12 cellular contexts compared by ENCODE assay signal in genomic region chr7:44257213-44257612, GRCh38. TPM values are rescaled to one million over a fixed set of nuclear protein-coding genes. Genes with fewer than 3 reads are reported as not detected.
DNase-seq lines count a peak whose midpoint lies in the region; ATAC-seq, FAIRE-seq and TF ChIP-seq lines count a peak whose summit lies in the region.
"Had no signal": no experiment of that assay in that cellular context is flagged by ENCODE, and none has a peak within 500 bp of the region (broad histone marks: within the 10 kb centered on the region; RNA-seq: fewer than 3 reads in every experiment).

No MANE protein-coding gene starts in this region.

- H3K27ac Mint-ChIP-seq in CD8-positive, alpha-beta memory T cell: peak overlapping the region in 4 of 8 donors; percentile 46 to 91 (median 61)
- H3K27ac Mint-ChIP-seq in endothelial cell (ENCODE audit: unreplicated experiment): no peak overlapping the region

- ATAC-seq in gastrocnemius medialis (no peak), GM18519 (IDR thresholded peaks at IDR 0.05; ENCODE audit: low FRiP score, unreplicated experiment) (no peak), GM19023 (IDR thresholded peaks at IDR 0.05; ENCODE audit: unreplicated experiment) (no peak)

- TF ChIP-seq CTCF in RWPE1 (conservative IDR thresholded peaks at IDR 0.05; ENCODE audit: low read depth): no peak
- TF ChIP-seq CTCF in endothelial cell of umbilical vein (IDR thresholded peaks at IDR 0.05; ENCODE audit: extremely low read depth in 1 of 2, insufficient read depth in 1 of 2, low read depth in 1 of 2, low read length in 2 of 2): no peak
- TF ChIP-seq CTCF in gastrocnemius medialis (IDR thresholded peaks at IDR 0.05 in 4 of 5, conservative IDR thresholded peaks at IDR 0.05 in 1 of 5): no peak
- TF ChIP-seq CTCF in endothelial cell (IDR thresholded peaks at IDR 0.05; ENCODE audit: unreplicated experiment): no peak

- dilution Hi-C loops in endothelial cell of umbilical vein (cut with MboI; ENCODE audit: extremely low pct_ligation_motif_present, low sequenced_read_pairs): no loop called here

- no peaks in the 10 kb centered on the region for H3K27me3 ChIP-seq in CD8-positive, alpha-beta memory T cell (ENCODE audit: insufficient read depth, low read length, poor library complexity, severe bottlenecking)
- no peaks in the 10 kb centered on the region for H3K27me3 ChIP-seq in endothelial cell of umbilical vein (ENCODE audit: control insufficient read depth in 2 of 2, insufficient read depth in 2 of 2, low read length in 2 of 2)
- no peaks in the 10 kb centered on the region for H3K27me3 ChIP-seq in gastrocnemius medialis
- H3K27me3 ChIP-seq: neural progenitor cell had no signal

- H3K27me3 Mint-ChIP-seq in CD8-positive, alpha-beta memory T cell: no peaks in the 10 kb centered on the region
- H3K27me3 Mint-ChIP-seq in endothelial cell (ENCODE audit: unreplicated experiment): peaks cover 10% of the 10 kb centered on the region
- H3K27me3 Mint-ChIP-seq: activated B cell treated with CpG ODN at 0.5 μM for 24 hours had no signal

- H3K9me3 Mint-ChIP-seq in CD8-positive, alpha-beta memory T cell: no peaks in the 10 kb centered on the region
- no peaks in the 10 kb centered on the region for H3K9me3 Mint-ChIP-seq in endothelial cell (ENCODE audit: unreplicated experiment)
- H3K9me3 Mint-ChIP-seq: activated B cell treated with CpG ODN at 0.5 μM for 24 hours had no signal

- peak overlapping the region; percentile 38 for H3K9ac ChIP-seq in endothelial cell of umbilical vein (replicated peaks; ENCODE audit: extremely low read depth, insufficient read depth, low read length)
- H3K9ac ChIP-seq: neural progenitor cell had no signal

- no peak for DNase-seq in CD8-positive, alpha-beta memory T cell
- DNase-seq in RWPE1 (ENCODE audit: low spot score) (no peak), endothelial cell of umbilical vein (ENCODE audit: low read depth, low spot score) (no peak), gastrocnemius medialis (no peak), endothelial cell (ENCODE audit: low spot score) (no peak)
- DNase-seq in stimulated activated CD4-positive, alpha-beta T cell treated with anti-CD3 and anti-CD28 coated beads, Interleukin-2, amount 100 ng/mL, for 48 hours: no peak
- DNase-seq: H9, NCI-H1105 had no signal

- CTCF ChIA-PET in CD8-positive, alpha-beta memory T cell (lab: Charles Lee): no interaction called here
- CTCF ChIA-PET in RWPE1 (lab: Yijun Ruan, JAX): interaction anchor here (0.6 kb wide), 1 partner anchor 43 kb away, joined by 4 read pairs; no protein-coding TSS in a partner anchor
- CTCF ChIA-PET in endothelial cell of umbilical vein (lab: Charles Lee): interaction anchor here (3.4 kb wide), 1 partner anchor 16 kb away, joined by 27 read pairs; no protein-coding TSS in a partner anchor

- no peak for FAIRE-seq in endothelial cell of umbilical vein (lab: Jason Lieb, UNC)

- intact Hi-C loops in endothelial cell of umbilical vein (cut with micrococcal nuclease) (loop anchor here (5.0 kb wide), 3 partner anchors 50 to 315 kb away; partner anchors contain the start of gene DDX56), gastrocnemius medialis (cut with DNase I; ENCODE audit: low total_unique reads) (loop anchor here (2.0 to 5.0 kb wide), 2 partner anchors 16 to 230 kb away; no protein-coding TSS in a partner anchor)

- H3K4me3 ChIP-seq in CD8-positive, alpha-beta memory T cell (ENCODE audit: low read length): no peak overlapping the region
- H3K4me3 ChIP-seq in endothelial cell of umbilical vein (replicated peaks in 1 of 3; ENCODE audit: insufficient read depth in 1 of 3, low read depth in 1 of 3, low read length in 3 of 3) (no peak overlapping the region), gastrocnemius medialis (no peak overlapping the region)
- H3K4me3 ChIP-seq: neural progenitor cell had no signal

- no peak overlapping the region for H3K4me2 ChIP-seq in endothelial cell of umbilical vein (ENCODE audit: insufficient read depth, low read length)
- H3K4me2 ChIP-seq: neural progenitor cell had no signal

- no peak overlapping the region for H2AFZ ChIP-seq in endothelial cell of umbilical vein (ENCODE audit: low read depth, low read length)
- H2AFZ ChIP-seq: neural progenitor cell had no signal

- peaks cover 25% of the 10 kb centered on the region for H3K4me1 ChIP-seq in CD8-positive, alpha-beta memory T cell (ENCODE audit: insufficient read depth, low read length)
- H3K4me1 ChIP-seq in endothelial cell of umbilical vein (ENCODE audit: control insufficient read depth, extremely low read depth, insufficient read depth, low read length) (peaks cover 29% of the 10 kb centered on the region), gastrocnemius medialis (peaks cover 56 to 57% of the 10 kb centered on the region in 2 donors)
- H3K4me1 ChIP-seq: neural progenitor cell had no signal

- TF ChIP-seq POLR2A in endothelial cell of umbilical vein (IDR thresholded peaks at IDR 0.05; ENCODE audit: low read depth, low read length) (no peak), gastrocnemius medialis (IDR thresholded peaks at IDR 0.05) (no peak)

- H3K4me3 Mint-ChIP-seq in CD8-positive, alpha-beta memory T cell: no peak overlapping the region
- H3K4me3 Mint-ChIP-seq in endothelial cell (ENCODE audit: unreplicated experiment): no peak overlapping the region
- H3K4me3 Mint-ChIP-seq: H9, neural progenitor cell had no signal

- H3K79me2 ChIP-seq in endothelial cell of umbilical vein (ENCODE audit: control insufficient read depth, insufficient read depth, low read length): no peaks in the 10 kb centered on the region

- H4K20me1 ChIP-seq in endothelial cell of umbilical vein (replicated peaks; ENCODE audit: control insufficient read depth, extremely low read depth, insufficient read depth, low read length): no peaks in the 10 kb centered on the region

- H3K9me3 ChIP-seq in CD8-positive, alpha-beta memory T cell (ENCODE audit: low read length): no peaks in the 10 kb centered on the region
- H3K9me3 ChIP-seq in endothelial cell of umbilical vein (replicated peaks; ENCODE audit: control insufficient read depth, insufficient read depth, low read length) (no peaks in the 10 kb centered on the region), gastrocnemius medialis (no peaks in the 10 kb centered on the region)

- H3K36me3 ChIP-seq in CD8-positive, alpha-beta memory T cell (ENCODE audit: insufficient read depth, low read length): no peaks in the 10 kb centered on the region
- H3K36me3 ChIP-seq in endothelial cell of umbilical vein (ENCODE audit: control insufficient read depth in 2 of 2, extremely low read depth in 1 of 2, insufficient read depth in 2 of 2, low read length in 2 of 2): no peaks in the 10 kb centered on the region
- no peaks in the 10 kb centered on the region for H3K36me3 ChIP-seq in gastrocnemius medialis
- H3K36me3 ChIP-seq: neural progenitor cell had no signal

- H3K36me3 Mint-ChIP-seq in CD8-positive, alpha-beta memory T cell: no peaks in the 10 kb centered on the region
- H3K36me3 Mint-ChIP-seq in endothelial cell (ENCODE audit: low read depth, unreplicated experiment): no peaks in the 10 kb centered on the region
- H3K36me3 Mint-ChIP-seq: neural progenitor cell had no signal

- BruUV-seq in endothelial cell of umbilical vein (replicated peaks; lab: Mats Ljungman, UMichigan): no TSS peak

- POLR2A ChIA-PET in CD8-positive, alpha-beta memory T cell (lab: Charles Lee): no interaction called here
- POLR2A ChIA-PET in RWPE1 (lab: Yijun Ruan, JAX; ENCODE audit: low non-redundant PET) (no interaction called here), endothelial cell of umbilical vein (lab: Charles Lee) (no interaction called here)

- in situ Hi-C loops in gastrocnemius medialis (cut with MboI; ENCODE audit: low sequenced_read_pairs in 4 of 4): no loop called here

- H3K4me1 Mint-ChIP-seq in CD8-positive, alpha-beta memory T cell: peaks cover 13 to 25% (median 17%) of the 10 kb centered on the region in 3 donors
- peaks cover 4% of the 10 kb centered on the region for H3K4me1 Mint-ChIP-seq in endothelial cell (ENCODE audit: unreplicated experiment)
- H3K4me1 Mint-ChIP-seq: H9 had no signal

- H3K27ac ChIP-seq in CD8-positive, alpha-beta memory T cell (ENCODE audit: low read depth, low read length): peak overlapping the region; percentile 52
- H3K27ac ChIP-seq in RWPE1 (peak overlapping the region; percentile 95), endothelial cell of umbilical vein (ENCODE audit: insufficient read depth, low read depth, low read length) (peak overlapping the region; percentile 86), gastrocnemius medialis (peak overlapping the region; percentile 87 to 99 (median 96))
- H3K27ac ChIP-seq: neural progenitor cell had no signal

- no peaks in the 10 kb centered on the region for H3K9me1 ChIP-seq in endothelial cell of umbilical vein (replicated peaks; ENCODE audit: control insufficient read depth, extremely low read depth, insufficient read depth, low read length)

TF ChIP-seq in endothelial cell of umbilical vein, 7 proteins besides CTCF, POLR2A, EP300 and RAD21:
- TF ChIP-seq FOS (IDR thresholded peaks at IDR 0.05; ENCODE audit: borderline replicate concordance, insufficient read depth, low read length) (no peak), GATA2 (IDR thresholded peaks at IDR 0.05; ENCODE audit: insufficient read depth, insufficient read length, low read depth, low read length) (no peak), MAX (IDR thresholded peaks at IDR 0.05; ENCODE audit: insufficient read depth, insufficient read length) (no peak), JUN (IDR thresholded peaks at IDR 0.05; ENCODE audit: borderline replicate concordance, insufficient read depth, insufficient read length, low read depth) (no peak), EZH2 (IDR thresholded peaks at IDR 0.05; ENCODE audit: borderline replicate concordance, low read depth, low read length, severe bottlenecking) (no peak), MYC (IDR thresholded peaks at IDR 0.05; ENCODE audit: low read depth, low read length) (no peak), POLR2AphosphoS5 (IDR thresholded peaks at IDR 0.05; ENCODE audit: insufficient read depth, low read depth, low read length) (no peak)

RNA-seq across cellular contexts. Expression of gene YKT6, which starts 56.4 kb away (rescaled TPM):
- total RNA-seq in CD8-positive, alpha-beta memory T cell: 10 to 100 TPM; 92.6 to 94.6 TPM
- polyA plus RNA-seq in CD8-positive, alpha-beta memory T cell: 44.9 TPM
- 117 and 120 TPM in 2 replicates for total RNA-seq in endothelial cell of umbilical vein
- polyA plus RNA-seq in endothelial cell of umbilical vein: 110 and 117 TPM in 2 replicates
- polyA plus RNA-seq in endothelial cell of umbilical vein (2011; cell fraction: cytosol; rRNA removed): 101 and 119 TPM in 2 replicates
- polyA plus RNA-seq in endothelial cell of umbilical vein (2011; cell fraction: nucleus; rRNA removed): 99.2 and 100 TPM in 2 replicates
- 83.2 and 99.3 TPM in 2 replicates for polyA plus RNA-seq in endothelial cell of umbilical vein (2012)
- polyA minus RNA-seq in endothelial cell of umbilical vein: 113 and 118 TPM in 2 replicates
- polyA minus RNA-seq in endothelial cell of umbilical vein (2011; cell fraction: cytosol; rRNA and poly(A)+ RNA removed): 37.5 TPM
- polyA minus RNA-seq in endothelial cell of umbilical vein (2011; cell fraction: nucleus; rRNA and poly(A)+ RNA removed): 47.4 and 58.9 TPM in 2 replicates
- total RNA-seq in gastrocnemius medialis: 10 to 100 TPM; 37.9 to 79.5 (median 72.5) TPM
- 98.4 TPM for total RNA-seq in endothelial cell (ENCODE audit: unreplicated experiment)
